In the genomic region with DNA sequence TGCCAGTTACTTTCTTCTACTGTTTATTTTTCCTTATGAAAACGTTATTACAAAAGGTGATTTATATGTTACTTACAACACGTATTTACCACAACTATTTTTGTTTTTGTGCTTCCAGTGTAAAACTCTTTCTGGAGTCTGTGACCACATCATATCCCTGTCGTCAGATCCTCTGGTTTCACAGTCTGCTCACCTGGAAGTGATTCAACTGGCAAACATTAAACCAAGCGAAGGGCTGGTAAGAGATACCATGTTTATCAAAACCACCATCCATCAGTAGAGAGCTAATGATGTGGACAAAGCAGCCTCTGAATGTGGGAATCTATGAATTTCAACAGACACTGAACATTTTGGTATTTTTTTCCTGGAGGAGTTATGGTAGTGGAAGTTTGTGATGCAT, we compare ENCODE assay signal across 10 cellular contexts.
"Had no signal": no experiment of that assay in that cellular context is flagged by ENCODE, and none has a peak within 500 bp of the region (broad histone marks: within the 10 kb centered on the region; RNA-seq: fewer than 3 reads in every experiment).

No MANE protein-coding gene starts in this region.

- H3K36me3 ChIP-seq: colonic mucosa, esophagus muscularis mucosa, lower lobe of right lung, suprapubic skin had no signal

- H3K27me3 ChIP-seq: colonic mucosa, esophagus muscularis mucosa, suprapubic skin had no signal

- H3K27ac ChIP-seq: colonic mucosa, esophagus muscularis mucosa, lower lobe of right lung, suprapubic skin had no signal

- ATAC-seq: lower lobe of right lung; sciatic nerve; stimulated activated naive CD8-positive, alpha-beta T cell treated with anti-CD3 and anti-CD28 coated beads, Interleukin-15, Interleukin-2, amounts not matched to agents 100 U/mL and 50 U/mL, for 24 hours had no signal

- H3K9me3 ChIP-seq: colonic mucosa, esophagus muscularis mucosa, lower lobe of right lung, suprapubic skin had no signal

- DNase-seq: activated naive CD8-positive, alpha-beta T cell treated with anti-CD3 and anti-CD28 coated beads, Interleukin-2, amount 10 ng/mL, durations not matched to agents 7 days and 5 days; anterior cingulate cortex; colonic mucosa; hypothalamus; lower lobe of right lung; stimulated activated naive CD8-positive, alpha-beta T cell treated with anti-CD3 and anti-CD28 coated beads, Interleukin-15, Interleukin-2, amounts not matched to agents 100 U/mL and 50 U/mL, for 24 hours; trophoblast cell had no signal

- H3K4me3 ChIP-seq: colonic mucosa, esophagus muscularis mucosa, lower lobe of right lung, suprapubic skin had no signal

- H3K4me1 ChIP-seq: colonic mucosa, lower lobe of right lung, suprapubic skin had no signal
